Comparison of ENCODE assay signal across 26 cellular contexts in genomic region chrX:3026074-3026588, GRCh38. TPM values are rescaled to one million over a fixed set of nuclear protein-coding genes. Genes with fewer than 3 reads are reported as not detected.
DNase-seq lines count a peak whose midpoint lies in the region; ATAC-seq and TF ChIP-seq lines count a peak whose summit lies in the region.
"Had no signal": no experiment of that assay in that cellular context is flagged by ENCODE, and none has a peak within 500 bp of the region (broad histone marks: within the 10 kb centered on the region; RNA-seq: fewer than 3 reads in every experiment).

No MANE protein-coding gene starts in this region.

- H3K36me3 Mint-ChIP-seq in endothelial cell (ENCODE audit: low read depth, unreplicated experiment) (no peaks in the 10 kb centered on the region), mesothelial cell of epicardium (peaks cover 2% of the 10 kb centered on the region)
- no peaks in the 10 kb centered on the region for H3K36me3 Mint-ChIP-seq in activated CD4-positive, alpha-beta T cell treated with anti-CD3 and anti-CD28 coated beads for 36 hours (ENCODE audit: low read depth)
- H3K36me3 Mint-ChIP-seq: brain; naive thymus-derived CD4-positive, alpha-beta T cell; stimulated activated naive B cell treated with anti-CD40 and anti-IgM and Interleukin-4, amounts not matched to agents 10 μg/mL and 1 μg/mL and 100 μg/mL, for 72 hours had no signal

- H3K27ac Mint-ChIP-seq in endothelial cell (ENCODE audit: unreplicated experiment): peak overlapping the region; percentile 30
- peak overlapping the region; percentile 98 for H3K27ac Mint-ChIP-seq in mesothelial cell of epicardium
- H3K27ac Mint-ChIP-seq in activated CD4-positive, alpha-beta T cell treated with anti-CD3 and anti-CD28 coated beads for 36 hours: no peak overlapping the region
- H3K27ac Mint-ChIP-seq: activated CD4-positive, alpha-beta T cell treated with anti-CD3 and anti-CD28 coated beads, Interleukin-2, amount 10 ng/mL, durations not matched to agents 7 days and 5 days; activated naive CD8-positive, alpha-beta T cell treated with anti-CD3 and anti-CD28 coated beads, Interleukin-2, amount 50 U/mL, for 24 hours; brain; endodermal cell; naive thymus-derived CD4-positive, alpha-beta T cell; stimulated activated naive B cell treated with anti-CD40 and anti-IgM and Interleukin-4, amounts not matched to agents 10 μg/mL and 1 μg/mL and 100 μg/mL, for 72 hours had no signal

- TF ChIP-seq CTCF in endothelial cell (IDR thresholded peaks at IDR 0.05; ENCODE audit: unreplicated experiment) (no peak), mesothelial cell of epicardium (IDR thresholded peaks at IDR 0.05; ENCODE audit: unreplicated experiment) (no peak)

- CTCF ChIA-PET in activated CD4-positive, alpha-beta T cell treated with anti-CD3 and anti-CD28 coated beads for 36 hours (lab: Charles Lee): no interaction called here

- H3K4me3 Mint-ChIP-seq in endothelial cell (ENCODE audit: unreplicated experiment): no peak overlapping the region
- H3K4me3 Mint-ChIP-seq in mesothelial cell of epicardium: peak overlapping the region; percentile 53
- no peak overlapping the region for H3K4me3 Mint-ChIP-seq in activated CD4-positive, alpha-beta T cell treated with anti-CD3 and anti-CD28 coated beads for 36 hours
- H3K4me3 Mint-ChIP-seq: activated CD4-positive, alpha-beta T cell treated with anti-CD3 and anti-CD28 coated beads, Interleukin-2, amount 10 ng/mL, durations not matched to agents 7 days and 5 days; activated naive CD8-positive, alpha-beta T cell treated with anti-CD3 and anti-CD28 coated beads, Interleukin-2, amount 50 U/mL, for 24 hours; brain; endodermal cell; stimulated activated naive B cell treated with anti-CD40 and anti-IgM and Interleukin-4, amounts not matched to agents 10 μg/mL and 1 μg/mL and 100 μg/mL, for 72 hours had no signal

- H3K27me3 Mint-ChIP-seq in endothelial cell (ENCODE audit: unreplicated experiment) (no peaks in the 10 kb centered on the region), mesothelial cell of epicardium (ENCODE audit: low read depth) (no peaks in the 10 kb centered on the region)
- H3K27me3 Mint-ChIP-seq in activated CD4-positive, alpha-beta T cell treated with anti-CD3 and anti-CD28 coated beads for 36 hours: peaks cover 2% of the 10 kb centered on the region
- H3K27me3 Mint-ChIP-seq: activated CD4-positive, alpha-beta T cell treated with anti-CD3 and anti-CD28 coated beads, Interleukin-2, amount 10 ng/mL, durations not matched to agents 7 days and 5 days; brain had no signal

- intact Hi-C loops in activated CD4-positive, alpha-beta T cell treated with anti-CD3 and anti-CD28 coated beads for 36 hours (cut with DNase I, micrococcal nuclease): no loop called here

- H3K4me1 Mint-ChIP-seq in endothelial cell (ENCODE audit: unreplicated experiment): peaks cover 3% of the 10 kb centered on the region
- H3K4me1 Mint-ChIP-seq in mesothelial cell of epicardium: peaks cover 19% of the 10 kb centered on the region
- no peaks in the 10 kb centered on the region for H3K4me1 Mint-ChIP-seq in activated CD4-positive, alpha-beta T cell treated with anti-CD3 and anti-CD28 coated beads for 36 hours
- H3K4me1 Mint-ChIP-seq: activated CD4-positive, alpha-beta T cell treated with anti-CD3 and anti-CD28 coated beads, Interleukin-2, amount 10 ng/mL, durations not matched to agents 7 days and 5 days; activated naive CD8-positive, alpha-beta T cell treated with anti-CD3 and anti-CD28 coated beads, Interleukin-2, amount 50 U/mL, for 24 hours; brain; naive thymus-derived CD4-positive, alpha-beta T cell; stimulated activated naive B cell treated with anti-CD40 and anti-IgM and Interleukin-4, amounts not matched to agents 10 μg/mL and 1 μg/mL and 100 μg/mL, for 72 hours had no signal

- POLR2A ChIA-PET in activated CD4-positive, alpha-beta T cell treated with anti-CD3 and anti-CD28 coated beads for 36 hours (lab: Charles Lee): no interaction called here

- ATAC-seq in activated CD4-positive, alpha-beta T cell treated with anti-CD3 and anti-CD28 coated beads for 36 hours: no peak
- ATAC-seq: activated naive CD8-positive, alpha-beta T cell treated with anti-CD3 and anti-CD28 coated beads, Interleukin-2, amount 50 U/mL, for 24 hours; heart right ventricle; naive thymus-derived CD4-positive, alpha-beta T cell; stimulated activated naive B cell treated with anti-CD40 and anti-IgM and Interleukin-4, amounts not matched to agents 10 μg/mL and 1 μg/mL and 100 μg/mL, for 72 hours had no signal

- no peaks in the 10 kb centered on the region for H3K9me3 Mint-ChIP-seq in endothelial cell (ENCODE audit: unreplicated experiment)
- peaks cover 8% of the 10 kb centered on the region for H3K9me3 Mint-ChIP-seq in mesothelial cell of epicardium
- no peaks in the 10 kb centered on the region for H3K9me3 Mint-ChIP-seq in activated CD4-positive, alpha-beta T cell treated with anti-CD3 and anti-CD28 coated beads for 36 hours (ENCODE audit: low read depth)
- H3K9me3 Mint-ChIP-seq: activated CD4-positive, alpha-beta T cell treated with anti-CD3 and anti-CD28 coated beads, Interleukin-2, amount 10 ng/mL, durations not matched to agents 7 days and 5 days; activated naive CD8-positive, alpha-beta T cell treated with anti-CD3 and anti-CD28 coated beads, Interleukin-2, amount 50 U/mL, for 24 hours had no signal

- DNase-seq in DMS53 (lab: John Stamatoyannopoulos, UW) (peak; percentile 62), NCI-H446 treated with DMSO at 0.1 percent for 48 hours (lab: John Stamatoyannopoulos, UW) (peak; percentile 15), endothelial cell (ENCODE audit: low spot score) (no peak), mesothelial cell of epicardium (ENCODE audit: low spot score in 2 of 2, unreplicated experiment in 2 of 2) (no peak), NCI-H2227 treated with DMSO at 0.1 percent for 48 hours (lab: John Stamatoyannopoulos, UW) (no peak), GM03348 (ENCODE audit: low spot score) (no peak), GM19240 (ENCODE audit: insufficient read length, low spot score) (no peak)
- DNase-seq in activated CD4-positive, alpha-beta T cell treated with anti-CD3 and anti-CD28 coated beads for 36 hours: no peak
- DNase-seq: activated CD4-positive, alpha-beta T cell treated with anti-CD3 and anti-CD28 coated beads, Interleukin-2, amount 10 ng/mL, durations not matched to agents 7 days and 5 days; activated CD8-positive, alpha-beta memory T cell treated with anti-CD3 and anti-CD28 coated beads, Interleukin-2, amount 50 U/mL, for 48 hours; activated effector memory CD4-positive, alpha-beta T cell treated with Interleukin-2 at 50 U/mL for 16 hours; activated naive CD8-positive, alpha-beta T cell treated with anti-CD3 and anti-CD28 coated beads, Interleukin-2, amount 50 U/mL, for 24 hours; colonic mucosa; endodermal cell; GDM1; GOT3; heart right ventricle; naive thymus-derived CD4-positive, alpha-beta T cell; NCI-H187 treated with DMSO at 0.1 percent for 48 hours; NCI-H526 treated with DMSO at 0.1 percent for 48 hours; sigmoid colon; stimulated activated naive B cell treated with anti-CD40 and anti-IgM and Interleukin-4, amounts not matched to agents 10 μg/mL and 1 μg/mL and 100 μg/mL, for 72 hours; T-helper 1 cell had no signal

RNA-seq across cellular contexts. Expression of gene ARSF, which starts 15.1 kb away (rescaled TPM):
- total RNA-seq in endothelial cell (ENCODE audit: unreplicated experiment) (not detected), mesothelial cell of epicardium (1.0 to 1.8 TPM (median 1.1 TPM) in 3 replicates)
- not detected for total RNA-seq in activated CD4-positive, alpha-beta T cell treated with anti-CD3 and anti-CD28 coated beads for 36 hours
- total RNA-seq: activated CD4-positive, alpha-beta T cell treated with anti-CD3 and anti-CD28 coated beads, Interleukin-2, amount 10 ng/mL, durations not matched to agents 7 days and 5 days; colonic mucosa; endodermal cell; heart right ventricle; naive thymus-derived CD4-positive, alpha-beta T cell; thoracic aorta had no signal

RNA-seq across cellular contexts. Expression of gene ARSH, which starts 19.8 kb away (rescaled TPM):
- not detected for total RNA-seq in endothelial cell (ENCODE audit: unreplicated experiment)
- total RNA-seq in mesothelial cell of epicardium: 0.76 to 1.2 TPM (median 1.1 TPM) in 3 replicates
- total RNA-seq in activated CD4-positive, alpha-beta T cell treated with anti-CD3 and anti-CD28 coated beads for 36 hours: not detected
- total RNA-seq: activated CD4-positive, alpha-beta T cell treated with anti-CD3 and anti-CD28 coated beads, Interleukin-2, amount 10 ng/mL, durations not matched to agents 7 days and 5 days; colonic mucosa; endodermal cell; heart right ventricle; naive thymus-derived CD4-positive, alpha-beta T cell; sigmoid colon; SJCRH30; thoracic aorta had no signal

Comparison
In these comparisons a context has a peak if more than half of its experiments do, and no peak if none do; other contexts are left out.
1. DNase-seq: peak in DMS53 (single experiment) and NCI-H446 treated with DMSO at 0.1 percent for 48 hours (single experiment); none in endothelial cell (single experiment), mesothelial cell of epicardium (0 of 2), NCI-H2227 treated with DMSO at 0.1 percent for 48 hours (single experiment), GM03348 (single experiment), GM19240 (single experiment) and activated CD4-positive, alpha-beta T cell treated with anti-CD3 and anti-CD28 coated beads for 36 hours (single experiment).